ENCODE assay signal across 8 cellular contexts in the genomic region with DNA sequence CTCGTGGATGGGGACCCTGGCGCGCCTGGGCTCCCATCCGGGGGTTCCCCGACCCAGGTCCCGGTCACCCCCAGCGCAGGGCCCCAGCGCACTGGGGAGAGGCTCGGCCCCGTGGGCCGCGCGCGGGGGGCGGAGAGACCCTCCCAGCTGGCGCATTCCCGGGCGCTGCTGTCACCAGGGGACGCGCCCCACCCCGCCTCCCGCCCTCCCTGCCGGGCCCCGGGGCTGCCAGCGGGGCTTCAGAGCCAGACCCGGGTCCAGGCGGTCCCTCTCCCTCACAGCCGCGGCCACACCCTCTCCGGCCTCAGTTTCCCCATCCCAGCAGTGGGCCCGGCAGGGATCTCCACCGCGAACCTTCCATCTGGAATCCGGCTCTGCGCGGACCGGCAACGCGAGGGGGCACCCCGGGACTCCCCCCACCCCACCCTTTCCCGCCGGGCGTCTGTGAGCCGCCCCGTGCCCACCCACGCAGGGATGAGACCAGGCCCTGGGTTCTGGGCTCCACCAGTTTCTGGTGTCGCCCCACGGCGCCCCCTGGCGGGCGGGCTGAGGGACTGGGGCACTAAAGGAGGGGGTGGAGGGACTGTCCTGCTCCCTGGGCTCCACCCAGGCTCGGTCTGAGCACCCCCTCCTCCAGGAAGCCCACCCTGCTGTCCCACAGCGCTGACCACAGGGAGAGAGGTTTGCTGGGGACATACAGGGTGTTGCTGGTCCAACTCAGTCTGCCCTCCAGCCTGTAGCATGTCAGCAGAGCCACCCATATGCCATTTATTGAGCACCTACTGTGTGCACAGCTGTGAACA. TPM values are rescaled to one million over a fixed set of nuclear protein-coding genes. Genes with fewer than 3 reads are reported as not detected.
DNase-seq lines count a peak whose midpoint lies in the region; ATAC-seq and TF ChIP-seq lines count a peak whose summit lies in the region.

No MANE protein-coding gene starts in this region.

- intact Hi-C loops in mammary epithelial cell (cut with micrococcal nuclease), result loop anchor here (1.0 to 5.0 kb wide), 4 partner anchors 23 to 234 kb away; partner anchors contain the start of genes PCSK4 and REEP6
- intact Hi-C loops in right lobe of liver (cut with DNase I), result loop anchor here (10.0 kb wide), 2 partner anchors 59 to 69 kb away; partner anchors contain the start of gene APC2 (in 1 of the 2)

- no peaks in the 10 kb centered on the region for H3K27me3 ChIP-seq in mammary epithelial cell (ENCODE audit: insufficient read depth, low read length)
- no peaks in the 10 kb centered on the region for H3K27me3 ChIP-seq in right lobe of liver

- peak overlapping the region; percentile 78 for H2AFZ ChIP-seq in mammary epithelial cell (ENCODE audit: low read depth, low read length)

- TSS peak; percentile 11 for BruUV-seq in mammary epithelial cell (replicated peaks; lab: Mats Ljungman, UMichigan)

- H3K4me1 ChIP-seq in mammary epithelial cell (ENCODE audit: insufficient read depth, low read length) (peaks cover 9% of the 10 kb centered on the region), right lobe of liver (peaks cover 0 to 7% (median 0%) of the 10 kb centered on the region in 4 donors)

- CTCF ChIA-PET in mammary epithelial cell (lab: Charles Lee; ENCODE audit: low non-redundant PET), result no interaction called here

- peak overlapping the region; percentile 10 for H3K27ac ChIP-seq in mammary epithelial cell (ENCODE audit: insufficient read depth, low read depth, low read length)
- no peak overlapping the region for H3K27ac ChIP-seq in right lobe of liver

- no peaks in the 10 kb centered on the region for H3K79me2 ChIP-seq in mammary epithelial cell (ENCODE audit: insufficient read depth, low read length)

- in situ Hi-C loops in mammary epithelial cell (cut with MboI; ENCODE audit: low sequenced_read_pairs in 2 of 2), result no loop called here

- peak; percentile 61 to 78 (median 74) for ATAC-seq in right lobe of liver
- ATAC-seq in HG03439 (IDR thresholded peaks at IDR 0.05; ENCODE audit: unreplicated experiment), result no peak

- H3K9me3 ChIP-seq in mammary epithelial cell (replicated peaks; ENCODE audit: insufficient read depth, low read length), result no peaks in the 10 kb centered on the region
- no peaks in the 10 kb centered on the region for H3K9me3 ChIP-seq in right lobe of liver

- H4K20me1 ChIP-seq in mammary epithelial cell (ENCODE audit: insufficient read depth, low read length), result no peaks in the 10 kb centered on the region

- DNase-seq in AG09309 (ENCODE audit: low read depth) (no peak), HUDEP-2 (lab: John Stamatoyannopoulos, UW; ENCODE audit: unreplicated experiment in 76 of 76) (peak in 63 of 76 experiments; percentile 28 to 89 (median 67)), UCSD-AML1 (lab: John Stamatoyannopoulos, UW; ENCODE audit: unreplicated experiment) (peak; percentile 76), mammary epithelial cell (peak; percentile 42), right lobe of liver (peak; percentile 68 to 78 (median 76)), cerebellum (ENCODE audit: low spot score) (no peak)
- DNase-seq in stimulated activated CD8-positive, alpha-beta memory T cell treated with anti-CD3 and anti-CD28 coated beads, Interleukin-15, amount 100 ng/mL, for 48 hours (ENCODE audit: low read depth in 2 of 2), result peak; percentile 59 to 64

- peak; percentile 76 for TF ChIP-seq CTCF in AG09309 (IDR thresholded peaks at IDR 0.05; ENCODE audit: control insufficient read depth, insufficient read depth, low read depth, low read length, missing control alignments)
- peak; percentile 56 to 92 for TF ChIP-seq CTCF in mammary epithelial cell (conservative IDR thresholded peaks at IDR 0.05 in 1 of 2, IDR thresholded peaks at IDR 0.05 in 1 of 2; ENCODE audit: extremely low read depth in 1 of 2, insufficient read depth in 1 of 2, low read depth in 1 of 2, low read length in 2 of 2)
- peak; percentile 69 to 78 (median 71) for TF ChIP-seq CTCF in right lobe of liver (IDR thresholded peaks at IDR 0.05)

- dilution Hi-C loops in mammary epithelial cell (cut with HindIII; ENCODE audit: low sequenced_read_pairs), result no loop called here

- WGBS in mammary epithelial cell (ENCODE audit: low coverage, missing lambda C conversion rate), result 16% methylated on average over 15 of the region's 53 CpGs
- 20% methylated on average over 1 of the region's 53 CpGs for WGBS in right lobe of liver (ENCODE audit: insufficient coverage, low coverage, low lambda C conversion rate, missing lambda C conversion rate)

- no peaks in the 10 kb centered on the region for H3K36me3 ChIP-seq in mammary epithelial cell (ENCODE audit: insufficient read depth, low read length)
- no peaks in the 10 kb centered on the region for H3K36me3 ChIP-seq in right lobe of liver

- H3K4me2 ChIP-seq in mammary epithelial cell (ENCODE audit: insufficient read depth, low read depth, low read length), result peak overlapping the region; percentile 89

- no peak for TF ChIP-seq POLR2A in right lobe of liver (IDR thresholded peaks at IDR 0.05)

- peak overlapping the region; percentile 18 for H3K9ac ChIP-seq in mammary epithelial cell (ENCODE audit: insufficient read depth, low read length)

- H3K4me3 ChIP-seq in AG09309 (ENCODE audit: control insufficient read depth, low read depth, low read length), result peak overlapping the region; percentile 64
- peak overlapping the region; percentile 52 to 77 (median 66) for H3K4me3 ChIP-seq in mammary epithelial cell (replicated peaks in 1 of 3; ENCODE audit: insufficient read depth in 1 of 3, low read depth in 2 of 3, low read length in 3 of 3)
- H3K4me3 ChIP-seq in right lobe of liver, result peak overlapping the region; percentile 38 to 57 (median 46)

RNA-seq across cellular contexts. Expression of gene ADAMTSL5, which starts 0.9 kb away (rescaled TPM):
- total RNA-seq in mammary epithelial cell (10 to 100 TPM in 1 of 2 donors, 1 to 10 TPM in 1; 5.3 to 21.9 TPM), right lobe of liver (1 to 10 TPM; 1.8 to 6.9 (median 4.5) TPM), cerebellum (not detected)
- polyA plus RNA-seq in mammary epithelial cell, result 6.0 TPM
- polyA minus RNA-seq in mammary epithelial cell, result not detected

RNA-seq across cellular contexts. Expression of gene PLK5, which starts 10.2 kb away (rescaled TPM):
- total RNA-seq in mammary epithelial cell (not detected), right lobe of liver (not detected), cerebellum (0.36 TPM)
- not detected for polyA plus RNA-seq in mammary epithelial cell
- polyA minus RNA-seq in mammary epithelial cell, result not detected

RNA-seq across cellular contexts. Expression of gene REEP6, which starts 22.7 kb away (rescaled TPM):
- total RNA-seq in mammary epithelial cell (1 to 10 TPM; 1.7 to 2.4 TPM), right lobe of liver (100 to 1,000 TPM; 113 to 218 (median 177) TPM), cerebellum (2.6 TPM)
- polyA plus RNA-seq in mammary epithelial cell, result 1.2 TPM
- polyA minus RNA-seq in mammary epithelial cell, result not detected

RNA-seq across cellular contexts. Expression of gene PCSK4, which starts 23.5 kb away (rescaled TPM):
- total RNA-seq in mammary epithelial cell (1 to 10 TPM; 1.0 to 3.5 TPM), right lobe of liver (1 to 10 TPM; 2.0 to 8.0 (median 3.6) TPM), cerebellum (3.6 TPM)
- polyA plus RNA-seq in mammary epithelial cell, result 0.56 TPM
- not detected for polyA minus RNA-seq in mammary epithelial cell

RNA-seq across cellular contexts. Expression of gene C19orf25, which starts 34.7 kb away (rescaled TPM):
- total RNA-seq in mammary epithelial cell (10 to 100 TPM; 25.8 to 41.9 TPM), right lobe of liver (10 to 100 TPM; 12.2 to 32.7 (median 15.3) TPM), cerebellum (15.3 TPM)
- polyA plus RNA-seq in mammary epithelial cell, result 22.2 TPM
- polyA minus RNA-seq in mammary epithelial cell, result 9.1 TPM

Comparison
In these comparisons a context has a peak if more than half of its experiments do, and no peak if none do; other contexts are left out.
1. DNase-seq: peak in HUDEP-2 (63 of 76), UCSD-AML1 (single experiment), mammary epithelial cell (single experiment), right lobe of liver (3 of 3) and stimulated activated CD8-positive, alpha-beta memory T cell treated with anti-CD3 and anti-CD28 coated beads, Interleukin-15, amount 100 ng/mL, for 48 hours (2 of 2); none in AG09309 (single experiment) and cerebellum (single experiment).
2. RNA of gene REEP6, which starts 22.7 kb away (total RNA-seq): 113 to 218 TPM in right lobe of liver; 2.6 TPM in cerebellum (single experiment) and 1.7 to 2.4 TPM in mammary epithelial cell; every median in the first group is over 10 times any median in the second.
3. Peak in every context shown above with its lines, with median percentiles within 50 percentile points of each other: H3K4me3 ChIP-seq and CTCF ChIP-seq.